In the genomic region with DNA sequence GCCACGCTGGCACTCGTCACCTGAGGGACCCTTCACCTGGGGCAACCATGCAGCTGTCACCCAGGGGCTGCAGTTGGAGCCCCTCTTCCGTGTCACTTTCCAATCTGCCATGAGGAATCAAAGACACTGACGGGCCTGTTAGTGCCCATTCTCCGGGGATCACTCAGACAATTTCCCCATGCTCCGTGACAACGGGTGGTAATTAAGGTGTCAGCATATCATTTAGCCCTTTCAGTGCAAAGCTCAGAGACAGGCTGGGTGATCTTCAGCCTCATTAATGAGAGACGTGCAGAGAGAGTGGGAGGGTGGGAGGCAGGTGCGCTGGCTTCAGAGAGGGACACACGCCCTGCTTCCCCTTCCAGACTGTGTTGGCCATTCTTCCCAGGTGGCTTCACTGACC, we compare ENCODE assay signal across 20 cellular contexts.
"Had no signal": no experiment of that assay in that cellular context is flagged by ENCODE, and none has a peak within 500 bp of the region (broad histone marks: within the 10 kb centered on the region; RNA-seq: fewer than 3 reads in every experiment).

No MANE protein-coding gene starts in this region.

- H3K9me3 ChIP-seq: heart left ventricle, ovary, right atrium auricular region, sigmoid colon, stomach had no signal

- H3K4me3 ChIP-seq: dorsolateral prefrontal cortex, heart left ventricle, ovary, right atrium auricular region, sigmoid colon, skin epidermis, stomach had no signal

- DNase-seq: cortex of kidney; dorsolateral prefrontal cortex; effector CD8-positive, alpha-beta T cell; foreskin melanocyte; heart left ventricle; hippocampal formation; kidney glomerular epithelial cell; mammary epithelial cell; naive thymus-derived CD4-positive, alpha-beta T cell; nephron progenitor cell; nucleus accumbens; ovary; sigmoid colon; stimulated activated CD4-positive, alpha-beta T cell treated with anti-CD3 and anti-CD28 coated beads, Interleukin-2, amount 100 ng/mL, for 24 hours; stimulated activated CD4-positive, alpha-beta T cell treated with anti-CD3 and anti-CD28 coated beads, Interleukin-4, amount 100 ng/mL, for 4 hours; stomach; trophoblast cell had no signal

- H3K4me1 ChIP-seq: heart left ventricle, right atrium auricular region, sigmoid colon, stomach had no signal

- ATAC-seq: heart left ventricle; left lobe of liver; naive thymus-derived CD4-positive, alpha-beta T cell had no signal

- H3K27me3 ChIP-seq: ovary, right atrium auricular region had no signal

- H3K36me3 ChIP-seq: heart left ventricle, ovary, right atrium auricular region, sigmoid colon, stomach had no signal

- H3K27ac ChIP-seq: heart left ventricle, ovary, right atrium auricular region, sigmoid colon, skin epidermis, stomach had no signal
